ENCODE assay signal across 1 cellular context in genomic region chr13:109215377-109215776, GRCh38.
TF ChIP-seq lines count a peak whose summit lies in the region.

No MANE protein-coding gene starts in this region.

TF ChIP-seq in GM12878, 131 proteins besides CTCF, POLR2A, EP300 and RAD21 (continued from another document):
- TF ChIP-seq ZBTB4 (CRISPR knock-in tag; IDR thresholded peaks at IDR 0.05) (no peak), HSF1 (IDR thresholded peaks at IDR 0.05; ENCODE audit: low read depth, low read length) (no peak), EED (IDR thresholded peaks at IDR 0.05; ENCODE audit: low read depth) (no peak), ZNF687 (IDR thresholded peaks at IDR 0.05) (no peak), ATF2 (IDR thresholded peaks at IDR 0.05; ENCODE audit: low read length) (no peak), NFYA (IDR thresholded peaks at IDR 0.05; ENCODE audit: borderline replicate concordance, low read depth, low read length) (no peak), MAX (IDR thresholded peaks at IDR 0.05; ENCODE audit: low read depth, low read length) (no peak), BCLAF1 (IDR thresholded peaks at IDR 0.05) (no peak), SIX5 (IDR thresholded peaks at IDR 0.05; ENCODE audit: low read depth, low read length, severe bottlenecking) (no peak)
